12 cellular contexts compared by ENCODE assay signal in genomic region chr5:134813407-134813806, GRCh38. TPM values are rescaled to one million over a fixed set of nuclear protein-coding genes. Genes with fewer than 3 reads are reported as not detected.
A peak's percentile ranks its signal among the peaks of the same experiment; 100 is the strongest.
DNase-seq lines count a peak whose midpoint lies in the region; ATAC-seq and TF ChIP-seq lines count a peak whose summit lies in the region.
"Had no signal": no experiment of that assay in that cellular context is flagged by ENCODE, and none has a peak within 500 bp of the region (broad histone marks: within the 10 kb centered on the region; RNA-seq: fewer than 3 reads in every experiment).

No MANE protein-coding gene starts in this region.

- intact Hi-C loops in left colon (cut with DNase I, micrococcal nuclease), result no loop called here

- H3K36me3 Mint-ChIP-seq in activated naive CD8-positive, alpha-beta T cell treated with anti-CD3 and anti-CD28 coated beads, Interleukin-2, amount 10 ng/mL, durations not matched to agents 7 days and 5 days, result peaks cover 35% of the 10 kb centered on the region

- DNase-seq in GM06990 (ENCODE audit: extremely low read depth, insufficient read length), result peak; percentile 50
- no peak for DNase-seq in activated naive CD8-positive, alpha-beta T cell treated with anti-CD3 and anti-CD28 coated beads, Interleukin-2, amount 10 ng/mL, durations not matched to agents 7 days and 5 days
- DNase-seq in NCI-H526 treated with DMSO at 0.1 percent for 48 hours (lab: John Stamatoyannopoulos, UW), result no peak
- DNase-seq in NCI-H2081 treated with DMSO at 0.1 percent for 48 hours (lab: John Stamatoyannopoulos, UW), result no peak
- no peak for DNase-seq in NCI-H187 (lab: John Stamatoyannopoulos, UW)
- DNase-seq in left colon, result no peak
- DNase-seq: immature natural killer cell, NCI-H510A had no signal

- 0 out of 2 replicates have a peak overlapping the region, but pooled peaks have one; percentile 9 for H3K27ac ChIP-seq in KMS-11

- peak; percentile 40 for ATAC-seq in GM18867 (IDR thresholded peaks at IDR 0.05; ENCODE audit: unreplicated experiment)
- peak; percentile 77 for ATAC-seq in activated naive CD8-positive, alpha-beta T cell treated with anti-CD3 and anti-CD28 coated beads, Interleukin-2, amount 10 ng/mL, durations not matched to agents 7 days and 5 days (ENCODE audit: low read depth)
- no peak for ATAC-seq in left colon
- ATAC-seq: GM23338 had no signal

- POLR2A ChIA-PET in activated naive CD8-positive, alpha-beta T cell treated with anti-CD3 and anti-CD28 coated beads, Interleukin-2, amount 10 ng/mL, durations not matched to agents 7 days and 5 days (lab: Charles Lee), result interaction anchor here (0.6 to 1.2 kb wide), 2 partner anchors 21 to 180 kb away, joined by 3 to 4 read pairs; no protein-coding TSS in a partner anchor

- H3K4me2 ChIP-seq in KMS-11, result peak overlapping the region; percentile 14; the same call in 1 of the 2 replicates
- H3K4me2 ChIP-seq: GM23338 had no signal

- H3K4me3 ChIP-seq in GM06990 (replicated peaks; ENCODE audit: low read depth, low read length), result no peak overlapping the region
- no peak overlapping the region for H3K4me3 ChIP-seq in KMS-11 (IDR thresholded peaks at IDR 0.05; ENCODE audit: insufficient read depth, low read depth, low read length)
- H3K4me3 ChIP-seq: GM23338 had no signal

- TF ChIP-seq CTCF in GM06990 (IDR thresholded peaks at IDR 0.05; ENCODE audit: insufficient read depth, low read length, poor library complexity, severe bottlenecking) (no peak), KMS-11 (conservative IDR thresholded peaks at IDR 0.05; ENCODE audit: low read depth, low read length) (no peak)

- H3K79me2 ChIP-seq in KMS-11 (ENCODE audit: insufficient read depth, low read depth), result no peaks in the 10 kb centered on the region

- no peak overlapping the region for H2AFZ ChIP-seq in KMS-11 (ENCODE audit: low read depth)
- H2AFZ ChIP-seq: GM23338 had no signal

- H3K4me1 Mint-ChIP-seq in activated naive CD8-positive, alpha-beta T cell treated with anti-CD3 and anti-CD28 coated beads, Interleukin-2, amount 10 ng/mL, durations not matched to agents 7 days and 5 days, result peaks cover 11% of the 10 kb centered on the region
- H3K4me1 Mint-ChIP-seq: GM23338 had no signal

- no peaks in the 10 kb centered on the region for H3K27me3 Mint-ChIP-seq in activated naive CD8-positive, alpha-beta T cell treated with anti-CD3 and anti-CD28 coated beads, Interleukin-2, amount 10 ng/mL, durations not matched to agents 7 days and 5 days
- H3K27me3 Mint-ChIP-seq: T-cell had no signal

- H3K4me3 Mint-ChIP-seq in activated naive CD8-positive, alpha-beta T cell treated with anti-CD3 and anti-CD28 coated beads, Interleukin-2, amount 10 ng/mL, durations not matched to agents 7 days and 5 days, result peak overlapping the region; percentile 32
- H3K4me3 Mint-ChIP-seq: GM23338, immature natural killer cell, T-cell had no signal

- H3K27me3 ChIP-seq in GM06990 (replicated peaks; ENCODE audit: control insufficient read depth, insufficient read depth, low read length) (no peaks in the 10 kb centered on the region), KMS-11 (ENCODE audit: insufficient read depth, low read depth) (no peaks in the 10 kb centered on the region)

- no peak overlapping the region for H3K9ac ChIP-seq in KMS-11

- H4K20me1 ChIP-seq in KMS-11 (ENCODE audit: insufficient read depth), result no peaks in the 10 kb centered on the region

- H3K27ac Mint-ChIP-seq in activated naive CD8-positive, alpha-beta T cell treated with anti-CD3 and anti-CD28 coated beads, Interleukin-2, amount 10 ng/mL, durations not matched to agents 7 days and 5 days, result peak overlapping the region; percentile 79
- H3K27ac Mint-ChIP-seq: GM23338 had no signal

- peaks cover 16% of the 10 kb centered on the region for H3K4me1 ChIP-seq in KMS-11 (ENCODE audit: low read depth, poor library complexity, severe bottlenecking)

- H3K9me3 Mint-ChIP-seq in activated naive CD8-positive, alpha-beta T cell treated with anti-CD3 and anti-CD28 coated beads, Interleukin-2, amount 10 ng/mL, durations not matched to agents 7 days and 5 days, result no peaks in the 10 kb centered on the region
- H3K9me3 Mint-ChIP-seq: GM23338, immature natural killer cell, T-cell had no signal

- H3K36me3 ChIP-seq in GM06990 (ENCODE audit: control insufficient read depth, insufficient read depth, low read length) (peaks cover 6% of the 10 kb centered on the region), KMS-11 (ENCODE audit: insufficient read depth) (peaks cover 7% of the 10 kb centered on the region; the same call in 1 of the 2 replicates)

RNA-seq across cellular contexts. Expression of gene C5orf24, which starts 32.4 kb away (rescaled TPM):
- total RNA-seq in activated naive CD8-positive, alpha-beta T cell treated with anti-CD3 and anti-CD28 coated beads, Interleukin-2, amount 10 ng/mL, durations not matched to agents 7 days and 5 days, result 10 to 100 TPM; 32.4 to 37.0 TPM
- 10 to 100 TPM; 30.4 to 33.2 TPM for total RNA-seq in left colon

RNA-seq across cellular contexts. Expression of gene DDX46, which starts 54.8 kb away (rescaled TPM):
- 10 to 100 TPM; 72.7 to 76.5 TPM for total RNA-seq in activated naive CD8-positive, alpha-beta T cell treated with anti-CD3 and anti-CD28 coated beads, Interleukin-2, amount 10 ng/mL, durations not matched to agents 7 days and 5 days
- total RNA-seq in left colon, result 10 to 100 TPM; 30.8 to 43.1 TPM
